ENCODE assay signal across 1 cellular context in genomic region chr14:93959239-93960107, GRCh38.
TF ChIP-seq lines count a peak whose summit lies in the region.

No MANE protein-coding gene starts in this region.

TF ChIP-seq in HEK293, 187 proteins besides CTCF, POLR2A, EP300 and RAD21 (continued from another document and continues in another):
- TF ChIP-seq, protein P1, sequence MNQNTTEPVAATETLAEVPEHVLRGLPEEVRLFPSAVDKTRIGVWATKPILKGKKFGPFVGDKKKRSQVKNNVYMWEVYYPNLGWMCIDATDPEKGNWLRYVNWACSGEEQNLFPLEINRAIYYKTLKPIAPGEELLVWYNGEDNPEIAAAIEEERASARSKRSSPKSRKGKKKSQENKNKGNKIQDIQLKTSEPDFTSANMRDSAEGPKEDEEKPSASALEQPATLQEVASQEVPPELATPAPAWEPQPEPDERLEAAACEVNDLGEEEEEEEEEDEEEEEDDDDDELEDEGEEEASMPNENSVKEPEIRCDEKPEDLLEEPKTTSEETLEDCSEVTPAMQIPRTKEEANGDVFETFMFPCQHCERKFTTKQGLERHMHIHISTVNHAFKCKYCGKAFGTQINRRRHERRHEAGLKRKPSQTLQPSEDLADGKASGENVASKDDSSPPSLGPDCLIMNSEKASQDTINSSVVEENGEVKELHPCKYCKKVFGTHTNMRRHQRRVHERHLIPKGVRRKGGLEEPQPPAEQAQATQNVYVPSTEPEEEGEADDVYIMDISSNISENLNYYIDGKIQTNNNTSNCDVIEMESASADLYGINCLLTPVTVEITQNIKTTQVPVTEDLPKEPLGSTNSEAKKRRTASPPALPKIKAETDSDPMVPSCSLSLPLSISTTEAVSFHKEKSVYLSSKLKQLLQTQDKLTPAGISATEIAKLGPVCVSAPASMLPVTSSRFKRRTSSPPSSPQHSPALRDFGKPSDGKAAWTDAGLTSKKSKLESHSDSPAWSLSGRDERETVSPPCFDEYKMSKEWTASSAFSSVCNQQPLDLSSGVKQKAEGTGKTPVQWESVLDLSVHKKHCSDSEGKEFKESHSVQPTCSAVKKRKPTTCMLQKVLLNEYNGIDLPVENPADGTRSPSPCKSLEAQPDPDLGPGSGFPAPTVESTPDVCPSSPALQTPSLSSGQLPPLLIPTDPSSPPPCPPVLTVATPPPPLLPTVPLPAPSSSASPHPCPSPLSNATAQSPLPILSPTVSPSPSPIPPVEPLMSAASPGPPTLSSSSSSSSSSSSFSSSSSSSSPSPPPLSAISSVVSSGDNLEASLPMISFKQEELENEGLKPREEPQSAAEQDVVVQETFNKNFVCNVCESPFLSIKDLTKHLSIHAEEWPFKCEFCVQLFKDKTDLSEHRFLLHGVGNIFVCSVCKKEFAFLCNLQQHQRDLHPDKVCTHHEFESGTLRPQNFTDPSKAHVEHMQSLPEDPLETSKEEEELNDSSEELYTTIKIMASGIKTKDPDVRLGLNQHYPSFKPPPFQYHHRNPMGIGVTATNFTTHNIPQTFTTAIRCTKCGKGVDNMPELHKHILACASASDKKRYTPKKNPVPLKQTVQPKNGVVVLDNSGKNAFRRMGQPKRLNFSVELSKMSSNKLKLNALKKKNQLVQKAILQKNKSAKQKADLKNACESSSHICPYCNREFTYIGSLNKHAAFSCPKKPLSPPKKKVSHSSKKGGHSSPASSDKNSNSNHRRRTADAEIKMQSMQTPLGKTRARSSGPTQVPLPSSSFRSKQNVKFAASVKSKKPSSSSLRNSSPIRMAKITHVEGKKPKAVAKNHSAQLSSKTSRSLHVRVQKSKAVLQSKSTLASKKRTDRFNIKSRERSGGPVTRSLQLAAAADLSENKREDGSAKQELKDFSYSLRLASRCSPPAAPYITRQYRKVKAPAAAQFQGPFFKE (tag by site-specific recombination; IDR thresholded peaks at IDR 0.05; ENCODE audit: borderline replicate concordance), result no peak
- TF ChIP-seq ZNF366 (tag by site-specific recombination; conservative IDR thresholded peaks at IDR 0.05) (no peak), ZNF184 (tag by site-specific recombination; IDR thresholded peaks at IDR 0.05) (no peak), ZNF548 (tag by site-specific recombination; IDR thresholded peaks at IDR 0.05) (no peak), TCF7L2 (IDR thresholded peaks at IDR 0.05; ENCODE audit: borderline replicate concordance, low read depth, low read length) (no peak), ZNF571 (tag by site-specific recombination; IDR thresholded peaks at IDR 0.05) (no peak), ZNF292 (tag by site-specific recombination; IDR thresholded peaks at IDR 0.05; ENCODE audit: borderline replicate concordance, low read depth) (no peak), ZNF623 (tag by site-specific recombination; IDR thresholded peaks at IDR 0.05) (no peak), ZNF621 (tag by site-specific recombination; IDR thresholded peaks at IDR 0.05) (no peak), ZNF830 (tag by site-specific recombination; IDR thresholded peaks at IDR 0.05; ENCODE audit: low read depth) (no peak), ZNF423 (tag by site-specific recombination; IDR thresholded peaks at IDR 0.05) (0 out of 2 replicates have a peak, but pooled peaks have one; percentile 32), ZFHX2 (tag by site-specific recombination; conservative IDR thresholded peaks at IDR 0.05) (peak; percentile 98), ZNF175 (tag by site-specific recombination; IDR thresholded peaks at IDR 0.05) (no peak), ZFP69B (tag by site-specific recombination; IDR thresholded peaks at IDR 0.05) (no peak), ZNF350 (tag by site-specific recombination; IDR thresholded peaks at IDR 0.05) (no peak), ZNF433 (tag by site-specific recombination; IDR thresholded peaks at IDR 0.05; ENCODE audit: low read depth) (no peak), ZSCAN18 (tag by site-specific recombination; IDR thresholded peaks at IDR 0.05) (no peak), ZNF555 (tag by site-specific recombination; conservative IDR thresholded peaks at IDR 0.05) (no peak), ZNF610 (tag by site-specific recombination; IDR thresholded peaks at IDR 0.05; ENCODE audit: borderline replicate concordance) (no peak), ZNF174 (tag by site-specific recombination; IDR thresholded peaks at IDR 0.05) (no peak), GLIS1 (tag by site-specific recombination; IDR thresholded peaks at IDR 0.05) (peak; percentile 84), ZNF776 (tag by site-specific recombination; IDR thresholded peaks at IDR 0.05; ENCODE audit: borderline replicate concordance) (no peak), ZNF792 (tag by site-specific recombination; IDR thresholded peaks at IDR 0.05) (no peak), ZNF311 (tag by site-specific recombination; IDR thresholded peaks at IDR 0.05; ENCODE audit: borderline replicate concordance) (no peak), ZNF549 (tag by site-specific recombination; IDR thresholded peaks at IDR 0.05) (no peak), ZNF514 (tag by site-specific recombination; IDR thresholded peaks at IDR 0.05) (no peak), ZBTB17 (tag by site-specific recombination; IDR thresholded peaks at IDR 0.05) (peak; percentile 30; the same call in 1 of the 2 replicates), PATZ1 (tag by site-specific recombination; IDR thresholded peaks at IDR 0.05) (peak; percentile 75), ZNF302 (tag by site-specific recombination; IDR thresholded peaks at IDR 0.05; ENCODE audit: low read depth) (no peak), ZNF701 (tag by site-specific recombination; IDR thresholded peaks at IDR 0.05) (no peak), ZNF146 (tag by site-specific recombination; IDR thresholded peaks at IDR 0.05) (no peak), BCL11A (tag by site-specific recombination; IDR thresholded peaks at IDR 0.05; ENCODE audit: low read depth) (no peak), GLIS2 (tag by site-specific recombination; IDR thresholded peaks at IDR 0.05) (peak; percentile 75), RBAK (tag by site-specific recombination; IDR thresholded peaks at IDR 0.05) (no peak), ZNF394 (tag by site-specific recombination; IDR thresholded peaks at IDR 0.05; ENCODE audit: borderline replicate concordance) (no peak), ZNF324 (tag by site-specific recombination; IDR thresholded peaks at IDR 0.05) (no peak), ZBTB48 (tag by site-specific recombination; IDR thresholded peaks at IDR 0.05) (peak; percentile 60; the same call in 1 of the 2 replicates), MZF1 (tag by site-specific recombination; IDR thresholded peaks at IDR 0.05; ENCODE audit: borderline replicate concordance) (no peak), SALL2 (tag by site-specific recombination; IDR thresholded peaks at IDR 0.05; ENCODE audit: borderline replicate concordance) (no peak), SETDB1 (IDR thresholded peaks at IDR 0.05; ENCODE audit: insufficient read length, low read length) (no peak), ZSCAN30 (tag by site-specific recombination; IDR thresholded peaks at IDR 0.05) (no peak), ZNF223 (tag by site-specific recombination; IDR thresholded peaks at IDR 0.05) (no peak)
- TF ChIP-seq, protein P2, sequence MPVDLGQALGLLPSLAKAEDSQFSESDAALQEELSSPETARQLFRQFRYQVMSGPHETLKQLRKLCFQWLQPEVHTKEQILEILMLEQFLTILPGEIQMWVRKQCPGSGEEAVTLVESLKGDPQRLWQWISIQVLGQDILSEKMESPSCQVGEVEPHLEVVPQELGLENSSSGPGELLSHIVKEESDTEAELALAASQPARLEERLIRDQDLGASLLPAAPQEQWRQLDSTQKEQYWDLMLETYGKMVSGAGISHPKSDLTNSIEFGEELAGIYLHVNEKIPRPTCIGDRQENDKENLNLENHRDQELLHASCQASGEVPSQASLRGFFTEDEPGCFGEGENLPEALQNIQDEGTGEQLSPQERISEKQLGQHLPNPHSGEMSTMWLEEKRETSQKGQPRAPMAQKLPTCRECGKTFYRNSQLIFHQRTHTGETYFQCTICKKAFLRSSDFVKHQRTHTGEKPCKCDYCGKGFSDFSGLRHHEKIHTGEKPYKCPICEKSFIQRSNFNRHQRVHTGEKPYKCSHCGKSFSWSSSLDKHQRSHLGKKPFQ (tag by site-specific recombination; IDR thresholded peaks at IDR 0.05), result no peak
- TF ChIP-seq, protein P3, sequence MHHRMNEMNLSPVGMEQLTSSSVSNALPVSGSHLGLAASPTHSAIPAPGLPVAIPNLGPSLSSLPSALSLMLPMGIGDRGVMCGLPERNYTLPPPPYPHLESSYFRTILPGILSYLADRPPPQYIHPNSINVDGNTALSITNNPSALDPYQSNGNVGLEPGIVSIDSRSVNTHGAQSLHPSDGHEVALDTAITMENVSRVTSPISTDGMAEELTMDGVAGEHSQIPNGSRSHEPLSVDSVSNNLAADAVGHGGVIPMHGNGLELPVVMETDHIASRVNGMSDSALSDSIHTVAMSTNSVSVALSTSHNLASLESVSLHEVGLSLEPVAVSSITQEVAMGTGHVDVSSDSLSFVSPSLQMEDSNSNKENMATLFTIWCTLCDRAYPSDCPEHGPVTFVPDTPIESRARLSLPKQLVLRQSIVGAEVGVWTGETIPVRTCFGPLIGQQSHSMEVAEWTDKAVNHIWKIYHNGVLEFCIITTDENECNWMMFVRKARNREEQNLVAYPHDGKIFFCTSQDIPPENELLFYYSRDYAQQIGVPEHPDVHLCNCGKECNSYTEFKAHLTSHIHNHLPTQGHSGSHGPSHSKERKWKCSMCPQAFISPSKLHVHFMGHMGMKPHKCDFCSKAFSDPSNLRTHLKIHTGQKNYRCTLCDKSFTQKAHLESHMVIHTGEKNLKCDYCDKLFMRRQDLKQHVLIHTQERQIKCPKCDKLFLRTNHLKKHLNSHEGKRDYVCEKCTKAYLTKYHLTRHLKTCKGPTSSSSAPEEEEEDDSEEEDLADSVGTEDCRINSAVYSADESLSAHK (tag by site-specific recombination; IDR thresholded peaks at IDR 0.05), result no peak
- TF ChIP-seq, protein P4, sequence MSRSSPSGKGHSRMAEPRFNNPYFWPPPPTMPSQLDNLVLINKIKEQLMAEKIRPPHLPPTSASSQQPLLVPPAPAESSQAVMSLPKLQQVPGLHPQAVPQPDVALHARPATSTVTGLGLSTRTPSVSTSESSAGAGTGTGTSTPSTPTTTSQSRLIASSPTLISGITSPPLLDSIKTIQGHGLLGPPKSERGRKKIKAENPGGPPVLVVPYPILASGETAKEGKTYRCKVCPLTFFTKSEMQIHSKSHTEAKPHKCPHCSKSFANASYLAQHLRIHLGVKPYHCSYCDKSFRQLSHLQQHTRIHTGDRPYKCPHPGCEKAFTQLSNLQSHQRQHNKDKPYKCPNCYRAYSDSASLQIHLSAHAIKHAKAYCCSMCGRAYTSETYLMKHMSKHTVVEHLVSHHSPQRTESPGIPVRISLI (tag by site-specific recombination; IDR thresholded peaks at IDR 0.05), result no peak
- TF ChIP-seq, protein P5, sequence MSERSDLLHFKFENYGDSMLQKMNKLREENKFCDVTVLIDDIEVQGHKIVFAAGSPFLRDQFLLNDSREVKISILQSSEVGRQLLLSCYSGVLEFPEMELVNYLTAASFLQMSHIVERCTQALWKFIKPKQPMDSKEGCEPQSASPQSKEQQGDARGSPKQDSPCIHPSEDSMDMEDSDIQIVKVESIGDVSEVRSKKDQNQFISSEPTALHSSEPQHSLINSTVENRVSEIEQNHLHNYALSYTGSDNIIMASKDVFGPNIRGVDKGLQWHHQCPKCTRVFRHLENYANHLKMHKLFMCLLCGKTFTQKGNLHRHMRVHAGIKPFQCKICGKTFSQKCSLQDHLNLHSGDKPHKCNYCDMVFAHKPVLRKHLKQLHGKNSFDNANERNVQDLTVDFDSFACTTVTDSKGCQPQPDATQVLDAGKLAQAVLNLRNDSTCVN (tag by site-specific recombination; optimal IDR thresholded peaks at IDR 0.05), result no peak
- TF ChIP-seq, protein P6, sequence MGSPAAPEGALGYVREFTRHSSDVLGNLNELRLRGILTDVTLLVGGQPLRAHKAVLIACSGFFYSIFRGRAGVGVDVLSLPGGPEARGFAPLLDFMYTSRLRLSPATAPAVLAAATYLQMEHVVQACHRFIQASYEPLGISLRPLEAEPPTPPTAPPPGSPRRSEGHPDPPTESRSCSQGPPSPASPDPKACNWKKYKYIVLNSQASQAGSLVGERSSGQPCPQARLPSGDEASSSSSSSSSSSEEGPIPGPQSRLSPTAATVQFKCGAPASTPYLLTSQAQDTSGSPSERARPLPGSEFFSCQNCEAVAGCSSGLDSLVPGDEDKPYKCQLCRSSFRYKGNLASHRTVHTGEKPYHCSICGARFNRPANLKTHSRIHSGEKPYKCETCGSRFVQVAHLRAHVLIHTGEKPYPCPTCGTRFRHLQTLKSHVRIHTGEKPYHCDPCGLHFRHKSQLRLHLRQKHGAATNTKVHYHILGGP (tag by site-specific recombination; IDR thresholded peaks at IDR 0.05), result no peak
- TF ChIP-seq, protein P7, sequence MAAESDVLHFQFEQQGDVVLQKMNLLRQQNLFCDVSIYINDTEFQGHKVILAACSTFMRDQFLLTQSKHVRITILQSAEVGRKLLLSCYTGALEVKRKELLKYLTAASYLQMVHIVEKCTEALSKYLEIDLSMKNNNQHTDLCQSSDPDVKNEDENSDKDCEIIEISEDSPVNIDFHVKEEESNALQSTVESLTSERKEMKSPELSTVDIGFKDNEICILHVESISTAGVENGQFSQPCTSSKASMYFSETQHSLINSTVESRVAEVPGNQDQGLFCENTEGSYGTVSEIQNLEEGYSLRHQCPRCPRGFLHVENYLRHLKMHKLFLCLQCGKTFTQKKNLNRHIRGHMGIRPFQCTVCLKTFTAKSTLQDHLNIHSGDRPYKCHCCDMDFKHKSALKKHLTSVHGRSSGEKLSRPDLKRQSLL (tag by site-specific recombination; IDR thresholded peaks at IDR 0.05), result no peak
- TF ChIP-seq, protein P8, sequence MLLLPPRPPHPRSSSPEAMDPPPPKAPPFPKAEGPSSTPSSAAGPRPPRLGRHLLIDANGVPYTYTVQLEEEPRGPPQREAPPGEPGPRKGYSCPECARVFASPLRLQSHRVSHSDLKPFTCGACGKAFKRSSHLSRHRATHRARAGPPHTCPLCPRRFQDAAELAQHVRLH (tag by site-specific recombination; IDR thresholded peaks at IDR 0.05), result no peak
